ENCODE assay signal across 8 cellular contexts in the genomic region with DNA sequence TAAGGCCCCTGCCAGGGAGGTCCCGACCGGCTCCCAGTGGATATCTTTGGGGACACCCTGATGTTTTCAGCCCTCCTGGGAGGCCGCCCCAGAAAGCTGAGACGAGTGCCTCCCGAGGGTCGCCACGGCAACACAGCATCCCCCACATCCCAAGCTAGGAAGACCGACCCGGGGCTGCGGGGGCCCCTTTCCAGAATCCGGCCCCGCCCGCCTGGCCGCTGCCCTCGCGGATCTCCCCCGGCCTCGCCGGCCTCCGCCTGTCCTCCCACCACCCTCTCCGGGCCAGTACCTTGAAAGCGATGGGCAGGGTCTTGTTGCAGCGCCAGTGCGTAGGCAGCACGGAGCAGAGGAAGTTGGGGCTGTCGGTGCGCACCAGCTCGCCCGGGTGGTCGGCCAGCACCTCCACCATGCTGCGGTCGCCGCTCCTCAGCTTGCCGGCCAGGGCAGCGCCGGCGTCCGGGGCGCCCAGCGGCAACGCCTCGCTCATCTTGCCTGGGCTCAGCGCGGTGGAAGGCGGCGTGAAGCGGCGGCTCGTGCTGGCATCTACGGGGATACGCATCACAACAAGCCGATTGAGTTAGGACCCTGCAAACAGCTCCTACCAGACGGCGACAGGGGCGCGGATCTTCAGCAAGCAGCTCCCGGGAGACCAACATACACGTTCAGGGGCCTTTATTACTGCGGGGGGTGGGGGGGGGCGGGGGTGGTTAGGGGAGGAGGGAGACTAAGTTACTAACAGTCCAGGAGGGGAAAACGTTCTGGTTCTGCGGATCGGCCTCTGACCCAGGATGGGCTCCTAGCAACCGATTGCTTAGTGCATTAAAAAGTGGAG.
DNase-seq lines count a peak whose midpoint lies in the region; TF ChIP-seq lines count a peak whose summit lies in the region.

No MANE protein-coding gene starts in this region.

- H3K4me3 ChIP-seq in AG04450 (ENCODE audit: low read depth, low read length) (peak overlapping the region; percentile 92), HUES48 (ENCODE audit: low read depth, low read length) (peak overlapping the region; percentile 63), parathyroid adenoma (ENCODE audit: low read depth, low read length) (peak overlapping the region; percentile 60)

- POLR2A ChIA-PET in AG04450 (lab: Yijun Ruan, JAX) = interaction anchor here (0.6 to 3.9 kb wide), 9 partner anchors 18 to 322 kb away, joined by 3 to 29 read pairs (median 8); no protein-coding TSS in a partner anchor

- no peaks in the 10 kb centered on the region for H3K36me3 ChIP-seq in HUES48 (ENCODE audit: control insufficient read depth, insufficient read depth, low read length)
- H3K36me3 ChIP-seq in parathyroid adenoma (ENCODE audit: control insufficient read depth, insufficient read depth, low read length) = no peaks in the 10 kb centered on the region

- no peaks in the 10 kb centered on the region for H3K79me2 ChIP-seq in parathyroid adenoma

- H3K4me1 ChIP-seq in HUES48 (ENCODE audit: control insufficient read depth, insufficient read depth, low read length) = peaks cover 38% of the 10 kb centered on the region
- H3K4me1 ChIP-seq in parathyroid adenoma = no peaks in the 10 kb centered on the region

- H2AFZ ChIP-seq in parathyroid adenoma = no peak overlapping the region

- CTCF ChIA-PET in AG04450 (lab: Charles Lee) = interaction anchor here (0.8 to 7.1 kb wide), 7 partner anchors 20 to 954 kb away, joined by 3 to 67 read pairs (median 5); no protein-coding TSS in a partner anchor

- H3K27ac ChIP-seq in AG04450 (ENCODE audit: low read depth, low read length) (peak overlapping the region; percentile 99), HUES48 (ENCODE audit: low read depth, low read length) (no peak overlapping the region), parathyroid adenoma (peak overlapping the region; percentile 39)

- H3K9ac ChIP-seq in HUES48 (ENCODE audit: low read depth, low read length) = no peak overlapping the region; the same call in 1 of the 2 replicates
- H3K9ac ChIP-seq in parathyroid adenoma = no peak overlapping the region

- peak overlapping the region; percentile 24 for H3K4me2 ChIP-seq in parathyroid adenoma (ENCODE audit: low read length)

- DNase-seq in AG04450 (ENCODE audit: low read depth, low spot score) (no peak), germinal center (ENCODE audit: low spot score) (peak; percentile 9), iPS-NIHi11 (ENCODE audit: low spot score) (no peak), SK-N-DZ (ENCODE audit: low spot score) (no peak), 8988T (no peak)
- DNase-seq in activated T-cell treated with anti-CD3 and anti-CD28 coated beads, Interleukin-2, amount 50 U/mL, for 1 hour = peak; percentile 43

- peaks cover 4% of the 10 kb centered on the region; the same call in 1 of the 2 replicates for H3K9me3 ChIP-seq in AG04450 (ENCODE audit: control insufficient read depth, insufficient read depth, low read length)
- H3K9me3 ChIP-seq in HUES48 (ENCODE audit: control insufficient read depth, insufficient read depth, low read length) = no peaks in the 10 kb centered on the region
- H3K9me3 ChIP-seq in parathyroid adenoma (ENCODE audit: control insufficient read depth, low read length) = no peaks in the 10 kb centered on the region

- no peak for TF ChIP-seq CTCF in AG04450 (IDR thresholded peaks at IDR 0.05; ENCODE audit: low read depth, low read length)
- no peak for TF ChIP-seq CTCF in parathyroid adenoma (IDR thresholded peaks at IDR 0.05)

- H3K27me3 ChIP-seq in AG04450 (ENCODE audit: control insufficient read depth, insufficient read depth, low read length) = no peaks in the 10 kb centered on the region
- H3K27me3 ChIP-seq in HUES48 (ENCODE audit: control insufficient read depth, insufficient read depth, low read length) = peaks cover 94% of the 10 kb centered on the region
- H3K27me3 ChIP-seq in parathyroid adenoma (ENCODE audit: control insufficient read depth, insufficient read depth, low read length) = peaks cover 20% of the 10 kb centered on the region

Comparison
In these comparisons a context has a peak if more than half of its experiments do, and no peak if none do; other contexts are left out.
1. DNase-seq: peak in activated T-cell treated with anti-CD3 and anti-CD28 coated beads, Interleukin-2, amount 50 U/mL, for 1 hour (single experiment) and germinal center (single experiment); none in AG04450 (single experiment), iPS-NIHi11 (single experiment), SK-N-DZ (single experiment) and 8988T (single experiment).
2. Peak in every context shown above with its lines, with median percentiles within 50 percentile points of each other: H3K4me3 ChIP-seq.